1 cellular context compared by ENCODE assay signal in genomic region chr5:73764586-73764985, GRCh38.
TF ChIP-seq lines count a peak whose summit lies in the region.

No MANE protein-coding gene starts in this region.

TF ChIP-seq in HepG2, 621 proteins besides CTCF, POLR2A, EP300 and RAD21 (continued from another document and continues in another):
- TF ChIP-seq PRDM15 (CRISPR knock-in tag; IDR thresholded peaks at IDR 0.05) (no peak), RXRB (CRISPR knock-in tag; IDR thresholded peaks at IDR 0.05; ENCODE audit: borderline replicate concordance) (peak; percentile 69), ZNF331 (CRISPR knock-in tag; IDR thresholded peaks at IDR 0.05) (peak; percentile 9; the same call in 1 of the 2 replicates), ARNTL (CRISPR knock-in tag; IDR thresholded peaks at IDR 0.05) (no peak), POLR2AphosphoS2 (IDR thresholded peaks at IDR 0.05; ENCODE audit: low read depth, low read length) (no peak), EZH2 (conservative IDR thresholded peaks at IDR 0.05; ENCODE audit: low read depth, low read length) (no peak), YEATS2 (CRISPR knock-in tag; IDR thresholded peaks at IDR 0.05; ENCODE audit: borderline replicate concordance) (no peak), NR2F2 (IDR thresholded peaks at IDR 0.05; ENCODE audit: borderline replicate concordance, low read depth) (no peak), RCOR2 (CRISPR knock-in tag; IDR thresholded peaks at IDR 0.05) (peak; percentile 40; the same call in 1 of the 2 replicates), CENPBD1 (CRISPR knock-in tag; IDR thresholded peaks at IDR 0.05; ENCODE audit: borderline replicate concordance, low read depth) (no peak), FLYWCH1 (CRISPR knock-in tag; IDR thresholded peaks at IDR 0.05) (no peak), BORCS8-MEF2B (CRISPR knock-in tag; IDR thresholded peaks at IDR 0.05) (no peak), TCF7 (IDR thresholded peaks at IDR 0.05; ENCODE audit: low read depth) (peak; percentile 78), HNRNPLL (IDR thresholded peaks at IDR 0.05; ENCODE audit: low read depth, low read length, poor library complexity, severe bottlenecking) (no peak), CBFB (CRISPR knock-in tag; IDR thresholded peaks at IDR 0.05) (no peak), ZNF678 (CRISPR knock-in tag; IDR thresholded peaks at IDR 0.05) (no peak), ARID5B (CRISPR knock-in tag; IDR thresholded peaks at IDR 0.05) (peak; percentile 94), FOXA3 (CRISPR knock-in tag; IDR thresholded peaks at IDR 0.05) (peak; percentile 97), ZNF569 (CRISPR knock-in tag; IDR thresholded peaks at IDR 0.05; ENCODE audit: borderline replicate concordance) (no peak), GABPB1 (CRISPR knock-in tag; IDR thresholded peaks at IDR 0.05) (no peak), THAP11 (CRISPR knock-in tag; IDR thresholded peaks at IDR 0.05) (peak; percentile 40; the same call in 1 of the 2 replicates), ZHX1 (CRISPR knock-in tag; IDR thresholded peaks at IDR 0.05; ENCODE audit: low read depth) (no peak), NR0B2 (CRISPR knock-in tag; IDR thresholded peaks at IDR 0.05) (no peak), SRY (CRISPR knock-in tag; IDR thresholded peaks at IDR 0.05) (no peak), NRL (CRISPR knock-in tag; IDR thresholded peaks at IDR 0.05; ENCODE audit: borderline replicate concordance) (no peak), ZNF713 (CRISPR knock-in tag; IDR thresholded peaks at IDR 0.05) (no peak), CBX5 (CRISPR knock-in tag; IDR thresholded peaks at IDR 0.05; ENCODE audit: borderline replicate concordance) (peak; percentile 30; the same call in 1 of the 2 replicates), HMG20B (CRISPR knock-in tag; conservative IDR thresholded peaks at IDR 0.05) (no peak), KDM4B (CRISPR knock-in tag; IDR thresholded peaks at IDR 0.05) (no peak), ZNF674 (CRISPR knock-in tag; IDR thresholded peaks at IDR 0.05; ENCODE audit: low read depth) (no peak), KAT8 (CRISPR knock-in tag; IDR thresholded peaks at IDR 0.05) (peak; percentile 31; the same call in 1 of the 2 replicates), RFX3 (CRISPR knock-in tag; IDR thresholded peaks at IDR 0.05) (no peak), ZNF20 (CRISPR knock-in tag; IDR thresholded peaks at IDR 0.05) (no peak), ZBTB25 (CRISPR knock-in tag; IDR thresholded peaks at IDR 0.05) (peak; percentile 29; the same call in 1 of the 2 replicates), NFIC (IDR thresholded peaks at IDR 0.05; ENCODE audit: low read length) (peak; percentile 89), HNF4A (CRISPR knock-in tag; IDR thresholded peaks at IDR 0.05) (no peak), FOSL1 (CRISPR knock-in tag; IDR thresholded peaks at IDR 0.05; ENCODE audit: borderline replicate concordance) (peak; percentile 75; the same call in 1 of the 2 replicates), ZNF609 (CRISPR knock-in tag; IDR thresholded peaks at IDR 0.05; ENCODE audit: borderline replicate concordance) (no peak), SRSF4 (IDR thresholded peaks at IDR 0.05; ENCODE audit: low read depth, low read length, poor library complexity, severe bottlenecking) (no peak), ZNF639 (CRISPR knock-in tag; conservative IDR thresholded peaks at IDR 0.05) (no peak), HOMEZ (CRISPR knock-in tag; IDR thresholded peaks at IDR 0.05; ENCODE audit: low read depth) (peak; percentile 70; the same call in 1 of the 2 replicates), ZNF7 (CRISPR knock-in tag; IDR thresholded peaks at IDR 0.05) (no peak), NCOA2 (CRISPR knock-in tag; IDR thresholded peaks at IDR 0.05) (peak; percentile 58; the same call in 1 of the 2 replicates), NR2F6 (IDR thresholded peaks at IDR 0.05) (no peak), NR2F6 (CRISPR knock-in tag; IDR thresholded peaks at IDR 0.05) (0 out of 2 replicates have a peak, but pooled peaks have one; percentile 22), GTF3A (CRISPR knock-in tag; conservative IDR thresholded peaks at IDR 0.05) (no peak)
